7 cellular contexts compared by ENCODE assay signal in the genomic region with DNA sequence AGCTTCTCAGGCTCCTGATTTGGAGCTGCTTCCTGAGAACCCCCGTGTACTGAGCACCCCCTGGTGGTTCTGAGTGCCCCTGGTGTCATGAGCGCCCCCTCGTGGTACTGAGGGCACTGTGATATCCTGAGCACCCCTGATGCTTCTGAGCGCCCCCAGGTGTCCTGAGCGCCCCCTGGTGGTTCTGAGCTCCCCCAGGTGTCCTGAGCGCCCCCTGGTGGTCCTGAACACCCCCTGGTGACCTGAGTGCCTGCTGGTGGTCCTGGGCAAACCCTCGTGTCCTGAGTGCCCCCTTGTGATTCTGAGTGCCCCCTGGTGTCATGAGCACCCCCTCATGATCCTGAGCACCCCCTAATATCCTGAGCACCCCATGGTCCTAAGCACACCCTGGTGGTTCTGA.
DNase-seq lines count a peak whose midpoint lies in the region; ATAC-seq and TF ChIP-seq lines count a peak whose summit lies in the region.
"Not testable (repeated sequence)": the region's sequence is repeated elsewhere in the genome, so short reads cannot be mapped to it uniquely, and the experiment has no call there.

No MANE protein-coding gene starts in this region.

- intact Hi-C loops in Panc1 (cut with micrococcal nuclease; ENCODE audit: unreplicated experiment); activated CD4-positive, alpha-beta T cell treated with anti-CD3 and anti-CD28 coated beads, Interleukin-2, amount 10 ng/mL, durations not matched to agents 24 days and 14 days (cut with micrococcal nuclease): not testable (repeated sequence)

- DNase-seq in GM13977 (ENCODE audit: low spot score); LNCaP clone FGC (ENCODE audit: low read depth); Panc1 (ENCODE audit: low read depth, low spot score): not testable (repeated sequence)
- peak; percentile 55 for DNase-seq in activated CD4-positive, alpha-beta T cell treated with anti-CD3 and anti-CD28 coated beads, Interleukin-2, amount 10 ng/mL, durations not matched to agents 24 days and 14 days
- peak; percentile 24 for DNase-seq in activated naive CD8-positive, alpha-beta T cell treated with anti-CD3 and anti-CD28 coated beads for 36 hours
- peak; percentile 6 to 26 for DNase-seq in stimulated activated naive CD8-positive, alpha-beta T cell treated with anti-CD3 and anti-CD28 coated beads, Interleukin-15, amount 100 ng/mL, for 72 hours

- TF ChIP-seq CTCF in 22Rv1 (IDR thresholded peaks at IDR 0.05) (peak; percentile 48), GM13977 (IDR thresholded peaks at IDR 0.05; ENCODE audit: extremely low read depth, insufficient read depth, missing control alignments) (peak; percentile 15), LNCaP clone FGC (IDR thresholded peaks at IDR 0.05; ENCODE audit: control insufficient read depth, extremely low read depth, insufficient read depth) (peak; percentile 24; the same call in 1 of the 2 replicates), Panc1 (IDR thresholded peaks at IDR 0.05) (peak; percentile 65)

- not testable (repeated sequence) for ATAC-seq in Panc1; stimulated activated naive CD8-positive, alpha-beta T cell treated with anti-CD3 and anti-CD28 coated beads, Interleukin-15, amount 100 ng/mL, for 72 hours

- H3K27ac Mint-ChIP-seq in activated CD4-positive, alpha-beta T cell treated with anti-CD3 and anti-CD28 coated beads, Interleukin-2, amount 10 ng/mL, durations not matched to agents 24 days and 14 days; activated naive CD8-positive, alpha-beta T cell treated with anti-CD3 and anti-CD28 coated beads for 36 hours; stimulated activated naive CD8-positive, alpha-beta T cell treated with anti-CD3 and anti-CD28 coated beads, Interleukin-15, amount 100 ng/mL, for 72 hours: not testable (repeated sequence)

- H3K27ac ChIP-seq in 22Rv1; Panc1 (ENCODE audit: low read length): not testable (repeated sequence)

- POLR2A ChIA-PET in Panc1 (lab: Charles Lee) = not testable (repeated sequence)

- not testable (repeated sequence) for H3K27me3 Mint-ChIP-seq in activated CD4-positive, alpha-beta T cell treated with anti-CD3 and anti-CD28 coated beads, Interleukin-2, amount 10 ng/mL, durations not matched to agents 24 days and 14 days; activated naive CD8-positive, alpha-beta T cell treated with anti-CD3 and anti-CD28 coated beads for 36 hours; stimulated activated naive CD8-positive, alpha-beta T cell treated with anti-CD3 and anti-CD28 coated beads, Interleukin-15, amount 100 ng/mL, for 72 hours

- CTCF ChIA-PET in Panc1 (lab: Charles Lee) = not testable (repeated sequence)

- H3K4me1 Mint-ChIP-seq in activated CD4-positive, alpha-beta T cell treated with anti-CD3 and anti-CD28 coated beads, Interleukin-2, amount 10 ng/mL, durations not matched to agents 24 days and 14 days; activated naive CD8-positive, alpha-beta T cell treated with anti-CD3 and anti-CD28 coated beads for 36 hours; stimulated activated naive CD8-positive, alpha-beta T cell treated with anti-CD3 and anti-CD28 coated beads, Interleukin-15, amount 100 ng/mL, for 72 hours: not testable (repeated sequence)

- H3K9me3 Mint-ChIP-seq in activated CD4-positive, alpha-beta T cell treated with anti-CD3 and anti-CD28 coated beads, Interleukin-2, amount 10 ng/mL, durations not matched to agents 24 days and 14 days; activated naive CD8-positive, alpha-beta T cell treated with anti-CD3 and anti-CD28 coated beads for 36 hours; stimulated activated naive CD8-positive, alpha-beta T cell treated with anti-CD3 and anti-CD28 coated beads, Interleukin-15, amount 100 ng/mL, for 72 hours: not testable (repeated sequence)

- in situ Hi-C loops in GM13977 (cut with MboI; ENCODE audit: low pct_unique_long_range_greater_than_20kb, low sequenced_read_pairs, unreplicated experiment); Panc1 (cut with HindIII; ENCODE audit: low pct_unique_long_range_greater_than_20kb, low sequenced_read_pairs): not testable (repeated sequence)

- not testable (repeated sequence) for H3K4me1 ChIP-seq in Panc1 (ENCODE audit: control insufficient read depth, insufficient read depth, low read length)

- H3K4me3 ChIP-seq in LNCaP clone FGC (ENCODE audit: low read depth, low read length); Panc1 (ENCODE audit: low read depth in 2 of 2, low read length in 2 of 2): not testable (repeated sequence)

- not testable (repeated sequence) for H3K9me3 ChIP-seq in Panc1 (ENCODE audit: control insufficient read depth, insufficient read depth, low read depth, low read length)

- H3K4me3 Mint-ChIP-seq in activated CD4-positive, alpha-beta T cell treated with anti-CD3 and anti-CD28 coated beads, Interleukin-2, amount 10 ng/mL, durations not matched to agents 24 days and 14 days; activated naive CD8-positive, alpha-beta T cell treated with anti-CD3 and anti-CD28 coated beads for 36 hours; stimulated activated naive CD8-positive, alpha-beta T cell treated with anti-CD3 and anti-CD28 coated beads, Interleukin-15, amount 100 ng/mL, for 72 hours: not testable (repeated sequence)

- not testable (repeated sequence) for H3K27me3 ChIP-seq in Panc1 (ENCODE audit: control insufficient read depth, insufficient read depth, low read length)

- not testable (repeated sequence) for H3K36me3 Mint-ChIP-seq in activated CD4-positive, alpha-beta T cell treated with anti-CD3 and anti-CD28 coated beads, Interleukin-2, amount 10 ng/mL, durations not matched to agents 24 days and 14 days (ENCODE audit: low read depth); activated naive CD8-positive, alpha-beta T cell treated with anti-CD3 and anti-CD28 coated beads for 36 hours

- not testable (repeated sequence) for H3K36me3 ChIP-seq in Panc1 (ENCODE audit: control insufficient read depth, insufficient read depth, low read length)

- not testable (repeated sequence) for BruUV-seq in Panc1 (replicated peaks; lab: Mats Ljungman, UMichigan)

Comparison
In these comparisons a context has a peak if more than half of its experiments do, and no peak if none do; other contexts are left out.
1. CTCF ChIP-seq: peak in every context shown above with its lines; median percentile 65 in Panc1; 48 in 22Rv1; 24 in LNCaP clone FGC; 15 in GM13977.